8 cellular contexts compared by ENCODE assay signal in genomic region chr1:244341455-244342450, GRCh38.
DNase-seq lines count a peak whose midpoint lies in the region; ATAC-seq and TF ChIP-seq lines count a peak whose summit lies in the region.

No MANE protein-coding gene starts in this region.

- H3K4me1 Mint-ChIP-seq in Caco-2 (ENCODE audit: low read depth, unreplicated experiment): peaks cover 17% of the 10 kb centered on the region

- H3K27ac Mint-ChIP-seq in Caco-2 (ENCODE audit: unreplicated experiment): peak overlapping the region; percentile 67

- ATAC-seq in GM19452 (IDR thresholded peaks at IDR 0.05; ENCODE audit: unreplicated experiment) (no peak), GM21717 (IDR thresholded peaks at IDR 0.05; ENCODE audit: unreplicated experiment) (no peak)

- H3K27ac ChIP-seq in HUES48 (ENCODE audit: low read depth, low read length) (peak overlapping the region; percentile 89), testis (no peak overlapping the region)

- H3K9me3 ChIP-seq in Caco-2: no peaks in the 10 kb centered on the region
- H3K9me3 ChIP-seq in HUES48 (ENCODE audit: control insufficient read depth, insufficient read depth, low read length): no peaks in the 10 kb centered on the region
- H3K9me3 ChIP-seq in testis: no peaks in the 10 kb centered on the region

- no peaks in the 10 kb centered on the region for H3K36me3 Mint-ChIP-seq in Caco-2 (ENCODE audit: insufficient read depth, unreplicated experiment)

- no peaks in the 10 kb centered on the region for H3K9me3 Mint-ChIP-seq in Caco-2 (ENCODE audit: unreplicated experiment)

- CTCF ChIA-PET in Caco-2 (lab: Charles Lee): interaction anchor here (0.7 kb wide), 1 partner anchor 395 kb away, joined by 3 read pairs; no protein-coding TSS in a partner anchor

- TF ChIP-seq CTCF in Caco-2 (IDR thresholded peaks at IDR 0.05; ENCODE audit: insufficient read depth in 1 of 2, low read depth in 1 of 2, low read length in 1 of 2, severe bottlenecking in 1 of 2, unreplicated experiment in 1 of 2): no peak
- TF ChIP-seq CTCF in testis (IDR thresholded peaks at IDR 0.05): no peak

- no TSS peak for BruUV-seq in Caco-2 (replicated peaks; lab: Mats Ljungman, UMichigan)

- no peaks in the 10 kb centered on the region for H3K36me3 ChIP-seq in Caco-2 (ENCODE audit: control insufficient read depth, insufficient read depth, low read length)
- H3K36me3 ChIP-seq in HUES48 (ENCODE audit: control insufficient read depth, insufficient read depth, low read length): no peaks in the 10 kb centered on the region
- H3K36me3 ChIP-seq in testis (ENCODE audit: low read depth, missing control alignments): no peaks in the 10 kb centered on the region

- H3K4me3 ChIP-seq in Caco-2 (ENCODE audit: low read depth, low read length) (no peak overlapping the region), HUES48 (ENCODE audit: low read depth, low read length) (no peak overlapping the region), testis (no peak overlapping the region)

- DNase-seq in Caco-2: peak; percentile 34 to 66
- DNase-seq in SW480 (ENCODE audit: low spot score): peak; percentile 78
- peak in 34 of 51 donors; percentile 6 to 82 (median 35) for DNase-seq in hypothalamus (lab: John Stamatoyannopoulos, UW)
- DNase-seq in testis: peak; percentile 38
- no peak for DNase-seq in activated CD4-positive, alpha-beta T cell treated with anti-CD3 and anti-CD28 coated beads, Interleukin-2, amount 50 U/mL, for 48 hours

- H3K4me1 ChIP-seq in Caco-2 (peaks cover 19% of the 10 kb centered on the region), HUES48 (ENCODE audit: control insufficient read depth, insufficient read depth, low read length) (peaks cover 19% of the 10 kb centered on the region), testis (peaks cover 12% of the 10 kb centered on the region)

- no peak overlapping the region for H3K4me3 Mint-ChIP-seq in Caco-2 (ENCODE audit: unreplicated experiment)

- H3K27me3 ChIP-seq in Caco-2 (replicated peaks; ENCODE audit: control insufficient read depth, insufficient read depth, low read length) (no peaks in the 10 kb centered on the region), HUES48 (ENCODE audit: control insufficient read depth, insufficient read depth, low read length) (no peaks in the 10 kb centered on the region), testis (no peaks in the 10 kb centered on the region)

- POLR2A ChIA-PET in Caco-2 (lab: Charles Lee): no interaction called here

- no peak for TF ChIP-seq POLR2A in testis (IDR thresholded peaks at IDR 0.05)

- no peaks in the 10 kb centered on the region for H3K27me3 Mint-ChIP-seq in Caco-2 (ENCODE audit: insufficient read depth, unreplicated experiment)

- H3K9ac ChIP-seq in HUES48 (ENCODE audit: low read depth, low read length): peak overlapping the region; percentile 15

- 45 to 50% methylated on average over 13 to 16 of the region's 16 CpGs for WGBS in testis, 2 donors

- intact Hi-C loops in Caco-2 (cut with micrococcal nuclease; ENCODE audit: unreplicated experiment): no loop called here
- intact Hi-C loops in testis (cut with DNase I; ENCODE audit: low total_unique reads): no loop called here

Comparison
In these comparisons a context has a peak if more than half of its experiments do, and no peak if none do; other contexts are left out.
1. DNase-seq: peak in Caco-2 (2 of 2), SW480 (single experiment), hypothalamus (34 of 51) and testis (single experiment); none in activated CD4-positive, alpha-beta T cell treated with anti-CD3 and anti-CD28 coated beads, Interleukin-2, amount 50 U/mL, for 48 hours (0 of 2).